In the genomic region with DNA sequence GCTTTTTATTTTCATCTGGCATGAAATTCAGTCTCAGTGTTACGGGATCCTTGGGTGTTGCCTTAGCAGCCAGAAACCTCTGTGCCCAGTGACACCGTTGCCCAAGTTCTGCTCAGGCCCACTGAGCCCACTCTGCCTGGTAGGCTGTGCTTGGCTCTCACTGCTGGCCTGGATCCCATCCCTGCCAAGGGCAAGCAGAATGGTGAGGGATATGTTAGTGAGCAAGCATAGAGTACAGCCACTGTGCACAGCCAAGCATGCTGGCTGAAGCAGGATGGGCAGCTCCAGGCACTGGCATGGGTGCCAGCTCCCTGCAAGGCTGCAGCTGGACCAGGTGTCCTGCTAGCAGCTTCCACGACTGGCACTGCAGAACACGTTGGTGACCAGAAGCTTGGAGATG, we compare ENCODE assay signal across 23 cellular contexts.
"Had no signal": no experiment of that assay in that cellular context is flagged by ENCODE, and none has a peak within 500 bp of the region (broad histone marks: within the 10 kb centered on the region; RNA-seq: fewer than 3 reads in every experiment).

No MANE protein-coding gene starts in this region.

- ATAC-seq: activated CD8-positive, alpha-beta T cell treated with anti-CD3 and anti-CD28 coated beads, Interleukin-2, amount 10 ng/mL, durations not matched to agents 7 days and 5 days; activated naive CD4-positive, alpha-beta T cell treated with anti-CD3 and anti-CD28 coated beads, Interleukin-2, amount 50 U/mL, for 72 hours; left colon; T-helper 17 cell had no signal

- H3K4me3 ChIP-seq: ascending aorta, neural progenitor cell, testis had no signal

- H3K36me3 ChIP-seq: ascending aorta, brain microvascular endothelial cell, neural progenitor cell had no signal

- FAIRE-seq: keratinocyte had no signal

- H3K27me3 Mint-ChIP-seq: naive B cell, progenitor cell of endocrine pancreas, T-helper 17 cell had no signal

- H3K27me3 ChIP-seq: ascending aorta, brain microvascular endothelial cell, neural progenitor cell, testis had no signal

- H3K4me3 Mint-ChIP-seq: activated CD8-positive, alpha-beta T cell treated with anti-CD3 and anti-CD28 coated beads, Interleukin-2, amount 10 ng/mL, durations not matched to agents 7 days and 5 days; naive B cell; neural progenitor cell; T-helper 17 cell had no signal

- H3K9me3 Mint-ChIP-seq: neural progenitor cell had no signal

- DNase-seq: activated CD4-positive, alpha-beta T cell treated with anti-CD3 and anti-CD28 coated beads for 4 hours; activated CD4-positive, CD25-positive, alpha-beta regulatory T cell; activated CD8-positive, alpha-beta T cell treated with anti-CD3 and anti-CD28 coated beads, Interleukin-2, amount 10 ng/mL, durations not matched to agents 7 days and 5 days; brain microvascular endothelial cell; caudate nucleus; dermis blood vessel endothelial cell; effector CD8-positive, alpha-beta T cell; erythroblast; foreskin fibroblast; left colon; mesenchymal stem cell; naive B cell; retina; stimulated activated CD4-positive, alpha-beta T cell treated with anti-CD3 and anti-CD28 coated beads, Interleukin-4, amount 100 ng/mL, for 4 hours; SW 1271; T-helper 17 cell; testis; trophoblast cell had no signal

- H3K27ac ChIP-seq: ascending aorta, brain microvascular endothelial cell, neural progenitor cell, testis had no signal

- H3K27ac Mint-ChIP-seq: activated CD8-positive, alpha-beta T cell treated with anti-CD3 and anti-CD28 coated beads, Interleukin-2, amount 10 ng/mL, durations not matched to agents 7 days and 5 days; activated naive CD4-positive, alpha-beta T cell treated with anti-CD3 and anti-CD28 coated beads, Interleukin-2, amount 50 U/mL, for 72 hours; naive B cell; neural progenitor cell; progenitor cell of endocrine pancreas; T-helper 17 cell had no signal

- H3K4me1 Mint-ChIP-seq: naive B cell, neural progenitor cell, T-helper 17 cell had no signal

- H3K9me3 ChIP-seq: ascending aorta, testis had no signal

- H3K4me1 ChIP-seq: ascending aorta, neural progenitor cell, testis had no signal
